In genomic region chr14:21385170-21385904, GRCh38 we compare ENCODE assay signal across 8 cellular contexts. TPM values are rescaled to one million over a fixed set of nuclear protein-coding genes. Genes with fewer than 3 reads are reported as not detected.
DNase-seq lines count a peak whose midpoint lies in the region; ATAC-seq lines count a peak whose summit lies in the region.

No MANE protein-coding gene starts in this region.

- no peaks in the 10 kb centered on the region for H3K9me3 Mint-ChIP-seq in activated CD4-positive, alpha-beta memory T cell treated with anti-CD3 and anti-CD28 coated beads, Interleukin-2, amount 10 ng/mL, durations not matched to agents 7 days and 5 days
- no peaks in the 10 kb centered on the region for H3K9me3 Mint-ChIP-seq in naive B cell

- peaks cover 43% of the 10 kb centered on the region for H3K36me3 Mint-ChIP-seq in activated CD4-positive, alpha-beta memory T cell treated with anti-CD3 and anti-CD28 coated beads, Interleukin-2, amount 10 ng/mL, durations not matched to agents 7 days and 5 days (ENCODE audit: low read depth)
- H3K36me3 Mint-ChIP-seq in naive B cell, result no peaks in the 10 kb centered on the region

- DNase-seq in GDM1 (lab: John Stamatoyannopoulos, UW), result peak; percentile 60
- DNase-seq in HT-29 (ENCODE audit: low spot score), result peak; percentile 1
- no peak for DNase-seq in activated CD4-positive, alpha-beta memory T cell treated with anti-CD3 and anti-CD28 coated beads, Interleukin-2, amount 10 ng/mL, durations not matched to agents 7 days and 5 days
- peak; percentile 53 for DNase-seq in naive B cell
- no peak for DNase-seq in NCI-H2029 (lab: John Stamatoyannopoulos, UW)
- no peak for DNase-seq in cerebellum (ENCODE audit: low spot score)

- peaks cover 32% of the 10 kb centered on the region for H3K4me1 Mint-ChIP-seq in activated CD4-positive, alpha-beta memory T cell treated with anti-CD3 and anti-CD28 coated beads, Interleukin-2, amount 10 ng/mL, durations not matched to agents 7 days and 5 days
- H3K4me1 Mint-ChIP-seq in naive B cell, result peaks cover 30 to 41% (median 32%) of the 10 kb centered on the region in 3 donors

- POLR2A ChIA-PET in activated CD4-positive, alpha-beta memory T cell treated with anti-CD3 and anti-CD28 coated beads, Interleukin-2, amount 10 ng/mL, durations not matched to agents 7 days and 5 days (lab: Charles Lee), result interaction anchor here (0.7 to 6.8 kb wide), 11 partner anchors 8 to 173 kb away, joined by 3 to 68 read pairs (median 6); partner anchors contain the start of gene CHD8

- no peaks in the 10 kb centered on the region for H3K27me3 Mint-ChIP-seq in activated CD4-positive, alpha-beta memory T cell treated with anti-CD3 and anti-CD28 coated beads, Interleukin-2, amount 10 ng/mL, durations not matched to agents 7 days and 5 days
- H3K27me3 Mint-ChIP-seq in naive B cell, result no peaks in the 10 kb centered on the region

- peak overlapping the region; percentile 97 for H3K27ac Mint-ChIP-seq in activated CD4-positive, alpha-beta memory T cell treated with anti-CD3 and anti-CD28 coated beads, Interleukin-2, amount 10 ng/mL, durations not matched to agents 7 days and 5 days
- H3K27ac Mint-ChIP-seq in naive B cell, result peak overlapping the region in 5 of 6 donors; percentile 97 to 100 (median 99)

- ATAC-seq in naive B cell (ENCODE audit: low read depth in 2 of 2) (peak; percentile 35 to 39), HG02973 (IDR thresholded peaks at IDR 0.05; ENCODE audit: unreplicated experiment) (no peak), GM21825 (IDR thresholded peaks at IDR 0.05; ENCODE audit: unreplicated experiment) (no peak)

- CTCF ChIA-PET in activated CD4-positive, alpha-beta memory T cell treated with anti-CD3 and anti-CD28 coated beads, Interleukin-2, amount 10 ng/mL, durations not matched to agents 7 days and 5 days (lab: Charles Lee), result interaction anchor here (0.6 kb wide), 1 partner anchor 353 kb away, joined by 3 read pairs; no protein-coding TSS in a partner anchor

- H3K4me3 Mint-ChIP-seq in activated CD4-positive, alpha-beta memory T cell treated with anti-CD3 and anti-CD28 coated beads, Interleukin-2, amount 10 ng/mL, durations not matched to agents 7 days and 5 days, result peak overlapping the region; percentile 95
- peak overlapping the region; percentile 90 to 100 (median 97) for H3K4me3 Mint-ChIP-seq in naive B cell

RNA-seq across cellular contexts. Expression of gene SUPT16H, which starts 1.5 kb away (rescaled TPM):
- 34.5 and 43.7 TPM in 2 replicates for total RNA-seq in HT-29 (2014; rRNA removed; shearing (Covaris generic))
- total RNA-seq in activated CD4-positive, alpha-beta memory T cell treated with anti-CD3 and anti-CD28 coated beads, Interleukin-2, amount 10 ng/mL, durations not matched to agents 7 days and 5 days, result 100 to 1,000 TPM; 114 TPM
- 10 to 100 TPM; 72.4 to 94.8 (median 77.8) TPM for polyA plus RNA-seq in naive B cell (ENCODE audit: low read depth in 6 of 6)
- total RNA-seq in cerebellum, result 71.2 TPM

Comparison
In these comparisons a context has a peak if more than half of its experiments do, and no peak if none do; other contexts are left out.
1. DNase-seq: peak in GDM1 (single experiment), HT-29 (single experiment) and naive B cell (single experiment); none in activated CD4-positive, alpha-beta memory T cell treated with anti-CD3 and anti-CD28 coated beads, Interleukin-2, amount 10 ng/mL, durations not matched to agents 7 days and 5 days (single experiment), NCI-H2029 (single experiment) and cerebellum (single experiment).
2. ATAC-seq: peak in naive B cell (2 of 2); none in HG02973 (single experiment) and GM21825 (single experiment).